27 cellular contexts compared by ENCODE assay signal in genomic region chr7:53602817-53603418, GRCh38.
DNase-seq lines count a peak whose midpoint lies in the region; ATAC-seq, FAIRE-seq and TF ChIP-seq lines count a peak whose summit lies in the region.
"Had no signal": no experiment of that assay in that cellular context is flagged by ENCODE, and none has a peak within 500 bp of the region (broad histone marks: within the 10 kb centered on the region; RNA-seq: fewer than 3 reads in every experiment).

No MANE protein-coding gene starts in this region.

- H3K27ac Mint-ChIP-seq in stimulated activated naive CD8-positive, alpha-beta T cell treated with anti-CD3 and anti-CD28 coated beads, Interleukin-15, amount 100 ng/mL, for 72 hours, result no peak overlapping the region
- no peak overlapping the region for H3K27ac Mint-ChIP-seq in activated CD8-positive, alpha-beta T cell treated with anti-CD3 and anti-CD28 coated beads for 36 hours
- H3K27ac Mint-ChIP-seq: T-helper 1 cell treated with Interleukin-12 subunit alpha and Interleukin-12 subunit beta and Interleukin-4 antibody, amounts not matched to agents 30 μg/mL and 1 μg/mL, for 36 hours had no signal

- H3K4me2 ChIP-seq in mesenchymal stem cell (ENCODE audit: low read length, poor library complexity, severe bottlenecking), result no peak overlapping the region
- H3K4me2 ChIP-seq: A549, BLaER1 had no signal

- no peaks in the 10 kb centered on the region for H3K27me3 ChIP-seq in bronchial epithelial cell (ENCODE audit: control insufficient read depth, insufficient read depth, low read length)
- H3K27me3 ChIP-seq in mesenchymal stem cell (ENCODE audit: control insufficient read depth in 1 of 2, insufficient read depth in 1 of 2, low read length in 2 of 2), result no peaks in the 10 kb centered on the region
- no peaks in the 10 kb centered on the region for H3K27me3 ChIP-seq in vagina
- H3K27me3 ChIP-seq: BLaER1, brain microvascular endothelial cell, colonic mucosa, SJSA1, transverse colon had no signal

- no peak overlapping the region for H4K91ac ChIP-seq in mesenchymal stem cell (ENCODE audit: low read length)

- POLR2A ChIA-PET in activated CD8-positive, alpha-beta T cell treated with anti-CD3 and anti-CD28 coated beads for 36 hours (lab: Charles Lee), result no interaction called here

- peaks cover 13% of the 10 kb centered on the region for H3K4me1 ChIP-seq in mesenchymal stem cell (ENCODE audit: control insufficient read depth, insufficient read depth, low read depth, low read length)
- H3K4me1 ChIP-seq in vagina, result no peaks in the 10 kb centered on the region
- H3K4me1 ChIP-seq: A549, BLaER1, colonic mucosa, prostate gland, SJSA1, transverse colon had no signal

- FAIRE-seq in bronchial epithelial cell (lab: Jason Lieb, UNC), result no peak
- FAIRE-seq: A549, endometrium, GM18507, HepG2 had no signal

- no peak overlapping the region for H3K14ac ChIP-seq in mesenchymal stem cell (ENCODE audit: low read length in 2 of 2)

- no peak for TF ChIP-seq POLR2A in vagina (IDR thresholded peaks at IDR 0.05)

- H3K9me3 ChIP-seq in mesenchymal stem cell (ENCODE audit: control insufficient read depth, low read length) (no peaks in the 10 kb centered on the region), vagina (no peaks in the 10 kb centered on the region)
- H3K9me3 ChIP-seq: A549, BLaER1, colonic mucosa, prostate gland, transverse colon had no signal

- no peaks in the 10 kb centered on the region for H3K79me1 ChIP-seq in mesenchymal stem cell (replicated peaks; ENCODE audit: low read length, poor library complexity, severe bottlenecking)

- no peak for DNase-seq in stimulated activated naive CD8-positive, alpha-beta T cell treated with anti-CD3 and anti-CD28 coated beads, Interleukin-15, amount 100 ng/mL, for 72 hours
- no peak for DNase-seq in stimulated activated naive CD8-positive, alpha-beta T cell treated with anti-CD3 and anti-CD28 coated beads, Interleukin-15, Interleukin-2, amounts not matched to agents 100 U/mL and 50 U/mL, for 24 hours
- DNase-seq in bronchial epithelial cell (ENCODE audit: low read depth) (peak; percentile 90), mesenchymal stem cell (peak; percentile 6), NCI-H748 treated with DMSO at 0.1 percent for 48 hours (lab: John Stamatoyannopoulos, UW) (no peak), vagina (ENCODE audit: extremely low spot score in 2 of 2) (no peak)
- DNase-seq in activated CD8-positive, alpha-beta T cell treated with anti-CD3 and anti-CD28 coated beads for 36 hours, result no peak
- DNase-seq: activated CD4-positive, alpha-beta T cell treated with anti-CD3 and anti-CD28 coated beads, Interleukin-2, amount 50 U/mL, for 4 hours; activated effector memory CD4-positive, alpha-beta T cell treated with anti-CD3 and anti-CD28 coated beads, Interleukin-2, amount 50 U/mL, for 16 hours; brain microvascular endothelial cell; colonic mucosa; hypothalamus; NCI-H1417 treated with DMSO at 0.1 percent for 48 hours; NCI-H2171; stimulated activated CD4-positive, alpha-beta T cell treated with anti-CD3 and anti-CD28 coated beads, Interleukin-2, amount 100 ng/mL, for 24 hours; stimulated activated naive CD4-positive, alpha-beta T cell treated with Interleukin-2 at 50 U/mL for 16 hours; transverse colon; WERI-Rb-1 had no signal

- TF ChIP-seq CTCF in bronchial epithelial cell (IDR thresholded peaks at IDR 0.05; ENCODE audit: insufficient read depth, low read length, severe bottlenecking), result no peak
- TF ChIP-seq CTCF in activated CD8-positive, alpha-beta T cell treated with anti-CD3 and anti-CD28 coated beads for 36 hours (IDR thresholded peaks at IDR 0.05), result no peak
- no peak for TF ChIP-seq CTCF in vagina (IDR thresholded peaks at IDR 0.05)

- H3K4me1 Mint-ChIP-seq in stimulated activated naive CD8-positive, alpha-beta T cell treated with anti-CD3 and anti-CD28 coated beads, Interleukin-15, amount 100 ng/mL, for 72 hours, result no peaks in the 10 kb centered on the region
- H3K4me1 Mint-ChIP-seq in activated CD8-positive, alpha-beta T cell treated with anti-CD3 and anti-CD28 coated beads for 36 hours (ENCODE audit: low read depth), result no peaks in the 10 kb centered on the region

- ATAC-seq in stimulated activated naive CD8-positive, alpha-beta T cell treated with anti-CD3 and anti-CD28 coated beads, Interleukin-15, amount 100 ng/mL, for 72 hours, result peak; percentile 31
- ATAC-seq in stimulated activated naive CD8-positive, alpha-beta T cell treated with anti-CD3 and anti-CD28 coated beads, Interleukin-15, Interleukin-2, amounts not matched to agents 100 U/mL and 50 U/mL, for 24 hours, result no peak
- ATAC-seq in activated CD8-positive, alpha-beta T cell treated with anti-CD3 and anti-CD28 coated beads for 36 hours, result no peak
- ATAC-seq in GM18520 (IDR thresholded peaks at IDR 0.05; ENCODE audit: unreplicated experiment), result no peak
- ATAC-seq: A549, HepG2 had no signal

- H3K36me3 ChIP-seq in bronchial epithelial cell (ENCODE audit: control insufficient read depth, insufficient read depth, low read length) (no peaks in the 10 kb centered on the region), mesenchymal stem cell (ENCODE audit: control insufficient read depth in 1 of 2, insufficient read depth in 2 of 2, low read depth in 1 of 2, low read length in 2 of 2) (no peaks in the 10 kb centered on the region), vagina (no peaks in the 10 kb centered on the region)
- H3K36me3 ChIP-seq: BLaER1, brain microvascular endothelial cell, colonic mucosa, prostate gland, SJSA1, transverse colon, WERI-Rb-1 had no signal

- H3K27me3 Mint-ChIP-seq in stimulated activated naive CD8-positive, alpha-beta T cell treated with anti-CD3 and anti-CD28 coated beads, Interleukin-15, amount 100 ng/mL, for 72 hours, result no peaks in the 10 kb centered on the region
- H3K27me3 Mint-ChIP-seq in activated CD8-positive, alpha-beta T cell treated with anti-CD3 and anti-CD28 coated beads for 36 hours, result no peaks in the 10 kb centered on the region

- no peak overlapping the region for H3K18ac ChIP-seq in mesenchymal stem cell (ENCODE audit: low read depth in 1 of 2, low read length in 2 of 2)

- peaks cover 23 to 41% of the 10 kb centered on the region in 2 donors for H3K9me3 Mint-ChIP-seq in stimulated activated naive CD8-positive, alpha-beta T cell treated with anti-CD3 and anti-CD28 coated beads, Interleukin-15, amount 100 ng/mL, for 72 hours
- H3K9me3 Mint-ChIP-seq in activated CD8-positive, alpha-beta T cell treated with anti-CD3 and anti-CD28 coated beads for 36 hours, result peaks cover 12% of the 10 kb centered on the region

- no peaks in the 10 kb centered on the region for H3K36me3 Mint-ChIP-seq in activated CD8-positive, alpha-beta T cell treated with anti-CD3 and anti-CD28 coated beads for 36 hours (ENCODE audit: low read depth)

- no peak overlapping the region for H3K9ac ChIP-seq in mesenchymal stem cell (ENCODE audit: low read length)
- H3K9ac ChIP-seq: BLaER1 had no signal

- H2BK12ac ChIP-seq in mesenchymal stem cell (ENCODE audit: low read length in 2 of 2), result no peak overlapping the region

- no peak overlapping the region for H2AFZ ChIP-seq in mesenchymal stem cell (ENCODE audit: low read depth, low read length)

- H2BK15ac ChIP-seq in mesenchymal stem cell (ENCODE audit: low read depth, poor library complexity, severe bottlenecking), result no peak overlapping the region

- H3K27ac ChIP-seq in mesenchymal stem cell (ENCODE audit: low read length, poor library complexity, severe bottlenecking) (peak overlapping the region; percentile 42), vagina (no peak overlapping the region)
- H3K27ac ChIP-seq: A549, BLaER1, brain microvascular endothelial cell, colonic mucosa, prostate gland, SJSA1, transverse colon, WERI-Rb-1 had no signal

- 86% methylated on average over 6 of the region's 6 CpGs for WGBS in mesenchymal stem cell

- CTCF ChIA-PET in activated CD8-positive, alpha-beta T cell treated with anti-CD3 and anti-CD28 coated beads for 36 hours (lab: Charles Lee), result interaction anchor here (0.6 kb wide), 1 partner anchor 27 kb away, joined by 3 read pairs; no protein-coding TSS in a partner anchor

- H2AK5ac ChIP-seq in mesenchymal stem cell (ENCODE audit: low read length, severe bottlenecking), result peak overlapping the region; percentile 97

- H3K4ac ChIP-seq in mesenchymal stem cell (ENCODE audit: low read depth in 1 of 2, low read length in 2 of 2), result no peak overlapping the region

- no peak overlapping the region for H3K23ac ChIP-seq in mesenchymal stem cell (ENCODE audit: low read length in 2 of 2)

- intact Hi-C loops in activated CD8-positive, alpha-beta T cell treated with anti-CD3 and anti-CD28 coated beads for 36 hours (cut with micrococcal nuclease), result no loop called here
- intact Hi-C loops in vagina (cut with DNase I), result no loop called here

- H2BK5ac ChIP-seq in mesenchymal stem cell (ENCODE audit: low read depth, low read length, poor library complexity, severe bottlenecking), result no peak overlapping the region

- H3K4me3 ChIP-seq in bronchial epithelial cell (ENCODE audit: low read depth, low read length) (no peak overlapping the region), mesenchymal stem cell (ENCODE audit: insufficient read depth in 1 of 2, low read depth in 1 of 2, low read length in 2 of 2) (no peak overlapping the region), vagina (no peak overlapping the region)
- H3K4me3 ChIP-seq: A549, BLaER1, colonic mucosa, prostate gland, SJSA1, transverse colon had no signal

- H4K8ac ChIP-seq in mesenchymal stem cell (ENCODE audit: low read length), result no peak overlapping the region

- H2BK120ac ChIP-seq in mesenchymal stem cell (ENCODE audit: low read depth, low read length), result no peak overlapping the region

- H3K4me3 Mint-ChIP-seq in stimulated activated naive CD8-positive, alpha-beta T cell treated with anti-CD3 and anti-CD28 coated beads, Interleukin-15, amount 100 ng/mL, for 72 hours, result no peak overlapping the region
- H3K4me3 Mint-ChIP-seq in activated CD8-positive, alpha-beta T cell treated with anti-CD3 and anti-CD28 coated beads for 36 hours, result no peak overlapping the region
- H3K4me3 Mint-ChIP-seq: T-helper 1 cell treated with Interleukin-12 subunit alpha and Interleukin-12 subunit beta and Interleukin-4 antibody, amounts not matched to agents 30 μg/mL and 1 μg/mL, for 36 hours had no signal

Comparison
In these comparisons a context has a peak if more than half of its experiments do, and no peak if none do; other contexts are left out.
1. DNase-seq: peak in bronchial epithelial cell (single experiment) and mesenchymal stem cell (single experiment); none in stimulated activated naive CD8-positive, alpha-beta T cell treated with anti-CD3 and anti-CD28 coated beads, Interleukin-15, amount 100 ng/mL, for 72 hours (0 of 2), stimulated activated naive CD8-positive, alpha-beta T cell treated with anti-CD3 and anti-CD28 coated beads, Interleukin-15, Interleukin-2, amounts not matched to agents 100 U/mL and 50 U/mL, for 24 hours (single experiment), NCI-H748 treated with DMSO at 0.1 percent for 48 hours (single experiment), activated CD8-positive, alpha-beta T cell treated with anti-CD3 and anti-CD28 coated beads for 36 hours (single experiment) and vagina (0 of 2).